15 cellular contexts compared by ENCODE assay signal in the genomic region with DNA sequence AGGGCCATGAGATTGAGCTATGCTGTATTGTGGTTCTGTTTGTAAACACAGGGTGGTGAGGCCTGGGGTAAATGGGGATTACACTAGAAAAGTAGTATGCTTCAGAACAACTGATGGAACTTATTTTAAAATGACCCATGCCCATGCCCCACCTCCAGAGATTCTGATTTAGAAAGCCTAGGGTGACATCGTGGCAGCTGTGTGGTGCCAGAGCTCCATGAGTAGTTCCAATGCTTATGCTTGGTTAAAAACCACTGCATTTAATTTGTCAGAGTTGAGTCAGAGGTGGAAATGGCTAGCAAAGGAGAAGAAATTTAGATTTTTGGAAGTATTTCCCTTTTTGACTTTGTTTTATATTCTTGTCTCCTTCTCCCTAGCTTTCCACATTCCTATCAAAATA.
A peak's percentile ranks its signal among the peaks of the same experiment; 100 is the strongest.
DNase-seq lines count a peak whose midpoint lies in the region; ATAC-seq and TF ChIP-seq lines count a peak whose summit lies in the region.
"Had no signal": no experiment of that assay in that cellular context is flagged by ENCODE, and none has a peak within 500 bp of the region (broad histone marks: within the 10 kb centered on the region; RNA-seq: fewer than 3 reads in every experiment).

No MANE protein-coding gene starts in this region.

- DNase-seq in Right ventricle myocardium inferior (ENCODE audit: missing footprints): no peak
- DNase-seq in right atrium auricular region (ENCODE audit: low spot score): no peak
- DNase-seq in astrocyte of the hippocampus (ENCODE audit: low read depth, low spot score): peak; percentile 49
- no peak for DNase-seq in heart right ventricle
- DNase-seq in tibial artery: peak in 1 of 2 donors; percentile 28
- no peak for DNase-seq in mesenteric fat pad (ENCODE audit: low spot score)
- DNase-seq in activated T-cell treated with anti-CD3 and anti-CD28 coated beads, Interleukin-2, amount 50 U/mL, for 1 hour: no peak
- DNase-seq in tibial nerve (ENCODE audit: low spot score in 2 of 2): no peak
- DNase-seq: activated gamma-delta T cell; Caco-2; effector memory CD8-positive, alpha-beta T cell; GDM1; occipital lobe; upper lobe of right lung had no signal

- no peak for TF ChIP-seq EP300 in tibial nerve (IDR thresholded peaks at IDR 0.05)

- H3K36me3 ChIP-seq in right atrium auricular region (no peaks in the 10 kb centered on the region), heart right ventricle (no peaks in the 10 kb centered on the region), tibial artery (no peaks in the 10 kb centered on the region), tibial nerve (no peaks in the 10 kb centered on the region)
- H3K36me3 ChIP-seq: upper lobe of right lung had no signal

- H3K9me3 ChIP-seq in right atrium auricular region (no peaks in the 10 kb centered on the region), heart right ventricle (no peaks in the 10 kb centered on the region), tibial artery (no peaks in the 10 kb centered on the region), tibial nerve (no peaks in the 10 kb centered on the region)
- H3K9me3 ChIP-seq: Caco-2, upper lobe of right lung had no signal

- H3K4me1 ChIP-seq in right atrium auricular region: no peaks in the 10 kb centered on the region
- H3K4me1 ChIP-seq in heart right ventricle: peaks cover 0 to 3% (median 0%) of the 10 kb centered on the region in 9 donors
- H3K4me1 ChIP-seq in tibial artery: peaks cover 0 to 12% (median 0%) of the 10 kb centered on the region in 4 donors
- H3K4me1 ChIP-seq in tibial nerve: peaks cover 0 to 21% (median 3%) of the 10 kb centered on the region in 4 donors
- H3K4me1 ChIP-seq: Caco-2, upper lobe of right lung had no signal

- intact Hi-C loops in Right ventricle myocardium inferior (cut with DNase I): loop anchor here (2.0 to 5.0 kb wide), 2 partner anchors 95 to 357 kb away; no protein-coding TSS in a partner anchor
- intact Hi-C loops in heart right ventricle (cut with DNase I): loop anchor here in 9 of 10 donors (2.0 to 10.0 kb wide), 6 partner anchors 65 to 363 kb away; a partner anchor contains a TSS
- intact Hi-C loops in tibial artery (cut with DNase I; ENCODE audit: low total_unique reads): loop anchor here (5.0 kb wide), 1 partner anchor 355 kb away; no protein-coding TSS in a partner anchor

- H3K27ac ChIP-seq in right atrium auricular region (no peak overlapping the region), heart right ventricle (peak overlapping the region in 5 of 10 donors; percentile 28 to 68 (median 53)), tibial artery (peak overlapping the region in 1 of 2 donors; percentile 32), tibial nerve (peak overlapping the region in 1 of 4 donors; percentile 60)
- H3K27ac ChIP-seq: upper lobe of right lung had no signal

- H3K27me3 ChIP-seq in right atrium auricular region (no peaks in the 10 kb centered on the region), heart right ventricle (no peaks in the 10 kb centered on the region), tibial artery (no peaks in the 10 kb centered on the region), tibial nerve (no peaks in the 10 kb centered on the region)
- H3K27me3 ChIP-seq: upper lobe of right lung had no signal

- 46 to 59% methylated on average over 1 of the region's 1 CpG for WGBS in heart right ventricle, 2 donors
- 54 to 67% methylated on average over 1 of the region's 1 CpG for WGBS in tibial nerve, 2 donors

- peak; percentile 62 for ATAC-seq in Right ventricle myocardium inferior
- ATAC-seq in heart right ventricle: peak in 7 of 8 donors; percentile 56 to 83 (median 74)
- ATAC-seq: effector memory CD8-positive, alpha-beta T cell; stimulated activated memory B cell treated with anti-CD40 and anti-IgM and Interleukin-4, amounts not matched to agents 10 μg/mL and 1 μg/mL and 100 μg/mL, for 72 hours; upper lobe of right lung had no signal

- peak in 1 of 2 donors; percentile 63 for TF ChIP-seq CTCF in right atrium auricular region (IDR thresholded peaks at IDR 0.05)
- TF ChIP-seq CTCF in heart right ventricle (IDR thresholded peaks at IDR 0.05): peak in 7 of 9 donors; percentile 27 to 65 (median 54)
- TF ChIP-seq CTCF in tibial artery (IDR thresholded peaks at IDR 0.05): peak; percentile 25 to 56
- no peak for TF ChIP-seq CTCF in tibial nerve (IDR thresholded peaks at IDR 0.05)

- no peak overlapping the region for H3K4me3 ChIP-seq in right atrium auricular region
- H3K4me3 ChIP-seq in heart right ventricle: peak overlapping the region in 5 of 10 donors; percentile 18 to 50 (median 33)
- H3K4me3 ChIP-seq in tibial artery: no peak overlapping the region
- no peak overlapping the region for H3K4me3 ChIP-seq in tibial nerve

- TF ChIP-seq POLR2A in tibial nerve (IDR thresholded peaks at IDR 0.05): no peak

Comparison
In these comparisons a context has a peak if more than half of its experiments do, and no peak if none do; other contexts are left out.
1. CTCF ChIP-seq: peak in heart right ventricle (7 of 9) and tibial artery (2 of 2); none in tibial nerve (0 of 5).